ENCODE assay signal across 12 cellular contexts in the genomic region with DNA sequence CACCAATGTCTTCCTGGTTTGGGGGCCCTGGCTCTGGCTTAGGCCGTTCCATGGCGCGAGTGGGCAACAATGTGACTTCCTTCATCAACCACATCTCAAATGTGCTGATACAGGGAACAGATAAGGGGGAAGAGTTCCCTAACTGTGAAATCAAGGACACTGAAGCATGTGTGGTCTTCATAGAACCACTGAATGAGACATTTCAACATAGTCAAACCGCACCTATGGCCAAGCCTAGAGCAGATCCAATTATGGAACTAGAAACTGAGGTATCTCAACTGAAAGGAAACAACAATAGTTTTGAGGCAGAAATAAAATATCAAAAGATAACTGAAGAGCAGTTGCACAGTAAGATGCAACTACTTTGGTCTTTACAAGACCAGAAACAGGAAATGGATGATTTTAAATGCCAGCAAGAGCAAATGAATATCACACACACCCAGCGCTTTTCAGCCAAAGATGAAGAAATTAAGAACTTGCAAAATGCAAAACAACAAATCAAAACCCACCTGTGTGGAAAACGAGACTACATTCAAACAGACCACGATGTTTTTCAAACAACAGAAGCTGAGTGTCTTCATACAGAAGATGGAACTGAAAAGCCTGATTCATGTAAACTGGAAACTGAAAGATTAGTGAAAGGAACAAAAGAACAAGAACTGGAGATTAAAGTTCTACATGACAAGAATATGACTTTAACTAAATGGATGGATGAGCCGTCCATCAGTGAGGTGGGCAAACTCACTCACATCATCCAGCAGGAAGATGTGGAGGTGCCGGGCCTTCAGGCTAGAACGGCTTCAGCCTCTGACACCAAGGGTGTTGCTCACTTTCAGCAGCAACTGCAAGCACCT. TPM values are rescaled to one million over a fixed set of nuclear protein-coding genes. Genes with fewer than 3 reads are reported as not detected.
A peak's percentile ranks its signal among the peaks of the same experiment; 100 is the strongest.
DNase-seq lines count a peak whose midpoint lies in the region; ATAC-seq lines count a peak whose summit lies in the region.
"Had no signal": no experiment of that assay in that cellular context is flagged by ENCODE, and none has a peak within 500 bp of the region (broad histone marks: within the 10 kb centered on the region; RNA-seq: fewer than 3 reads in every experiment).

No MANE protein-coding gene starts in this region.

- peak; percentile 23 to 60 for DNase-seq in AML-193 (lab: John Stamatoyannopoulos, UW)
- DNase-seq in activated CD4-positive, alpha-beta memory T cell treated with anti-CD3 and anti-CD28 coated beads, Interleukin-2, amount 10 ng/mL, durations not matched to agents 7 days and 5 days: no peak
- DNase-seq in posterior vena cava (ENCODE audit: low spot score): no peak
- DNase-seq in EL: no peak
- no peak for DNase-seq in NCI-H1092 (lab: John Stamatoyannopoulos, UW)
- DNase-seq in head of caudate nucleus: no peak
- DNase-seq: C1 segment of cervical spinal cord, NCI-H446 treated with DMSO at 0.1 percent for 48 hours had no signal

- H3K4me3 Mint-ChIP-seq in activated CD4-positive, alpha-beta memory T cell treated with anti-CD3 and anti-CD28 coated beads, Interleukin-2, amount 10 ng/mL, durations not matched to agents 7 days and 5 days: peak overlapping the region; percentile 0
- H3K4me3 Mint-ChIP-seq: mesothelial cell of epicardium had no signal

- H3K9me3 Mint-ChIP-seq in activated CD4-positive, alpha-beta memory T cell treated with anti-CD3 and anti-CD28 coated beads, Interleukin-2, amount 10 ng/mL, durations not matched to agents 7 days and 5 days: no peaks in the 10 kb centered on the region
- H3K9me3 Mint-ChIP-seq: mesothelial cell of epicardium had no signal

- POLR2A ChIA-PET in activated CD4-positive, alpha-beta memory T cell treated with anti-CD3 and anti-CD28 coated beads, Interleukin-2, amount 10 ng/mL, durations not matched to agents 7 days and 5 days (lab: Charles Lee): interaction anchor here (0.6 to 1.6 kb wide), 4 partner anchors 14 to 363 kb away, joined by 3 to 6 read pairs (median 4); no protein-coding TSS in a partner anchor

- ATAC-seq in GM18870 (IDR thresholded peaks at IDR 0.05; ENCODE audit: unreplicated experiment) (peak; percentile 63), HG03135 (IDR thresholded peaks at IDR 0.05; ENCODE audit: unreplicated experiment) (peak; percentile 53)
- ATAC-seq: HCT116 had no signal

- peaks cover 8% of the 10 kb centered on the region for H3K36me3 Mint-ChIP-seq in activated CD4-positive, alpha-beta memory T cell treated with anti-CD3 and anti-CD28 coated beads, Interleukin-2, amount 10 ng/mL, durations not matched to agents 7 days and 5 days (ENCODE audit: low read depth)
- H3K36me3 Mint-ChIP-seq: mesothelial cell of epicardium had no signal

- CTCF ChIA-PET in activated CD4-positive, alpha-beta memory T cell treated with anti-CD3 and anti-CD28 coated beads, Interleukin-2, amount 10 ng/mL, durations not matched to agents 7 days and 5 days (lab: Charles Lee): no interaction called here

- peaks cover 4% of the 10 kb centered on the region for H3K27me3 Mint-ChIP-seq in activated CD4-positive, alpha-beta memory T cell treated with anti-CD3 and anti-CD28 coated beads, Interleukin-2, amount 10 ng/mL, durations not matched to agents 7 days and 5 days

- intact Hi-C loops in posterior vena cava (cut with DNase I) (no loop called here), head of caudate nucleus (cut with DNase I) (no loop called here)

- peaks cover 25% of the 10 kb centered on the region for H3K4me1 Mint-ChIP-seq in activated CD4-positive, alpha-beta memory T cell treated with anti-CD3 and anti-CD28 coated beads, Interleukin-2, amount 10 ng/mL, durations not matched to agents 7 days and 5 days

- H3K27ac Mint-ChIP-seq in activated CD4-positive, alpha-beta memory T cell treated with anti-CD3 and anti-CD28 coated beads, Interleukin-2, amount 10 ng/mL, durations not matched to agents 7 days and 5 days: peak overlapping the region; percentile 80
- H3K27ac Mint-ChIP-seq: mesothelial cell of epicardium had no signal

RNA-seq across cellular contexts. Expression of gene LCMT1, which starts 18.1 kb away (rescaled TPM):
- total RNA-seq in activated CD4-positive, alpha-beta memory T cell treated with anti-CD3 and anti-CD28 coated beads, Interleukin-2, amount 10 ng/mL, durations not matched to agents 7 days and 5 days: 10 to 100 TPM; 39.0 to 50.7 TPM
- 10 to 100 TPM; 23.2 to 26.5 TPM for total RNA-seq in posterior vena cava

Comparison
In these comparisons a context has a peak if more than half of its experiments do, and no peak if none do; other contexts are left out.
1. DNase-seq: peak in AML-193 (2 of 2); none in activated CD4-positive, alpha-beta memory T cell treated with anti-CD3 and anti-CD28 coated beads, Interleukin-2, amount 10 ng/mL, durations not matched to agents 7 days and 5 days (single experiment), posterior vena cava (single experiment), EL (single experiment), NCI-H1092 (single experiment) and head of caudate nucleus (0 of 42).